In the genomic region with DNA sequence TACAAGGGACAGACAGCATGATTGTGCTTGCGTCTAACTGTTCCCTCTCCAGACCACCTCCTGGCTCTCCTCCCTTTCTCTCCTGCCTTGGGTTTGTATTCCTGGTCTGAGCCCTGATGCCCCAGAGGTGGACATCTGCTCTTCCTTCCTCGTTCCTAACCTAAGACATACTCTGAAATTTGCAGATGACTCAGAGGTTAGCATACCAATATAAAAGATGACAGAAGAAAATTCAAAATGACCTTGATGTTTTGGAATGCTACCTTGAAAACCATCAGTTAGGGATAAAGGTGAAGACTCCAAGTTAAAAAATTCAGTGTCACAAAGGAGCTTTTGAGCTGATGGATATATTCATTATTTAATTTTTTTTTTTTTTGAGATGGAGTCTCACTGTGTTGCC, we compare ENCODE assay signal across 24 cellular contexts. TPM values are rescaled to one million over a fixed set of nuclear protein-coding genes. Genes with fewer than 3 reads are reported as not detected.
A peak's percentile ranks its signal among the peaks of the same experiment; 100 is the strongest.
DNase-seq lines count a peak whose midpoint lies in the region; ATAC-seq and TF ChIP-seq lines count a peak whose summit lies in the region.
"Had no signal": no experiment of that assay in that cellular context is flagged by ENCODE, and none has a peak within 500 bp of the region (broad histone marks: within the 10 kb centered on the region; RNA-seq: fewer than 3 reads in every experiment).

No MANE protein-coding gene starts in this region.

- no peak overlapping the region for H3K14ac ChIP-seq in neuronal stem cell (ENCODE audit: low read length)

- H3K4ac ChIP-seq in neuronal stem cell (ENCODE audit: low read length) = no peak overlapping the region

- dilution Hi-C loops in mammary epithelial cell (cut with HindIII; ENCODE audit: low sequenced_read_pairs) = no loop called here

- no peaks in the 10 kb centered on the region for H4K20me1 ChIP-seq in mammary epithelial cell (ENCODE audit: insufficient read depth, low read length)
- H4K20me1 ChIP-seq: BLaER1 treated with 17β-estradiol and CSF1 and Interleukin-3, amounts not matched to agents 10 nM and 100 nM had no signal

- DNase-seq in heart left ventricle = no peak
- no peak for DNase-seq in cardiac septum (ENCODE audit: low spot score)
- no peak for DNase-seq in mammary epithelial cell
- DNase-seq in neuronal stem cell (ENCODE audit: low spot score) = no peak
- DNase-seq in Ammon's horn (ENCODE audit: low spot score) = no peak
- no peak for DNase-seq in tibial nerve (ENCODE audit: low spot score in 2 of 2)
- DNase-seq: CD4-positive, alpha-beta T cell; COR-L47; GF-D8; H7; NCI-H1092; NCI-H1417 treated with DMSO at 0.1 percent for 48 hours; NCI-H1694 treated with DMSO at 0.1 percent for 48 hours; NCI-H2081; NCI-H2227 treated with DMSO at 0.1 percent for 48 hours; NCI-H69; SJCRH30 had no signal

- in situ Hi-C loops in mammary epithelial cell (cut with MboI; ENCODE audit: low sequenced_read_pairs in 2 of 2) = no loop called here

- H3K4me1 ChIP-seq in heart left ventricle (peaks cover 0 to 55% (median 15%) of the 10 kb centered on the region in 12 donors), mammary epithelial cell (ENCODE audit: insufficient read depth, low read length) (peaks cover 17% of the 10 kb centered on the region), neuronal stem cell (ENCODE audit: control insufficient read depth in 2 of 2, insufficient read depth in 1 of 2, low read depth in 1 of 2, low read length in 2 of 2) (no peaks in the 10 kb centered on the region), tibial nerve (peaks cover 0 to 19% (median 4%) of the 10 kb centered on the region in 4 donors)
- H3K4me1 ChIP-seq: BLaER1 treated with 17β-estradiol and CSF1 and Interleukin-3, amounts not matched to agents 10 nM and 100 nM had no signal

- no peaks in the 10 kb centered on the region for H3K9me3 ChIP-seq in heart left ventricle
- no peaks in the 10 kb centered on the region for H3K9me3 ChIP-seq in mammary epithelial cell (replicated peaks; ENCODE audit: insufficient read depth, low read length)
- H3K9me3 ChIP-seq in neuronal stem cell (replicated peaks in 1 of 2; ENCODE audit: control insufficient read depth in 2 of 2, insufficient read depth in 1 of 2, low read depth in 1 of 2, low read length in 2 of 2) = no peaks in the 10 kb centered on the region
- no peaks in the 10 kb centered on the region for H3K9me3 ChIP-seq in tibial nerve
- H3K9me3 ChIP-seq: BLaER1 treated with 17β-estradiol and CSF1 and Interleukin-3, amounts not matched to agents 10 nM and 100 nM; SJCRH30 had no signal

- no peak overlapping the region for H3K23ac ChIP-seq in neuronal stem cell (ENCODE audit: low read depth, low read length, poor library complexity)

- H2AFZ ChIP-seq in mammary epithelial cell (ENCODE audit: low read depth, low read length) (peak overlapping the region; percentile 48), neuronal stem cell (ENCODE audit: low read length) (no peak overlapping the region)

- no peak overlapping the region for H3K18ac ChIP-seq in neuronal stem cell (ENCODE audit: low read length)

- H3K79me1 ChIP-seq in neuronal stem cell (ENCODE audit: low read depth, low read length) = no peaks in the 10 kb centered on the region

- no peak for TF ChIP-seq EP300 in tibial nerve (IDR thresholded peaks at IDR 0.05)

- TF ChIP-seq POLR2A in heart left ventricle (IDR thresholded peaks at IDR 0.05) (no peak), tibial nerve (IDR thresholded peaks at IDR 0.05) (no peak)

- no peak overlapping the region for H2BK12ac ChIP-seq in neuronal stem cell (ENCODE audit: low read length)

- H3K4me3 ChIP-seq in heart left ventricle (no peak overlapping the region), mammary epithelial cell (replicated peaks in 1 of 3; ENCODE audit: insufficient read depth in 1 of 3, low read depth in 2 of 3, low read length in 3 of 3) (no peak overlapping the region), neuronal stem cell (ENCODE audit: low read length in 2 of 2) (no peak overlapping the region), tibial nerve (no peak overlapping the region)
- H3K4me3 ChIP-seq: BLaER1 treated with 17β-estradiol and CSF1 and Interleukin-3, amounts not matched to agents 10 nM and 100 nM; SJCRH30 had no signal

- ATAC-seq in heart left ventricle = peak in 3 of 4 donors; percentile 24 to 41 (median 34)
- no peak for ATAC-seq in HG02973 (IDR thresholded peaks at IDR 0.05; ENCODE audit: unreplicated experiment)
- ATAC-seq: Panc1, SK-N-SH treated with all-trans-retinoic acid at 6 μM for 48 hours had no signal

- no peak overlapping the region for H2BK5ac ChIP-seq in neuronal stem cell (ENCODE audit: low read length)

- CTCF ChIA-PET in mammary epithelial cell (lab: Charles Lee; ENCODE audit: low non-redundant PET) = no interaction called here

- H4K91ac ChIP-seq in neuronal stem cell (ENCODE audit: low read depth, low read length, poor library complexity) = no peak overlapping the region

- H4K8ac ChIP-seq in neuronal stem cell (ENCODE audit: low read depth, low read length) = no peak overlapping the region

- BruUV-seq in mammary epithelial cell (replicated peaks; lab: Mats Ljungman, UMichigan) = no TSS peak

- no peaks in the 10 kb centered on the region for H3K79me2 ChIP-seq in mammary epithelial cell (ENCODE audit: insufficient read depth, low read length)

- H3K27ac ChIP-seq in heart left ventricle (peak overlapping the region in 3 of 12 donors; percentile 13 to 41 (median 24)), mammary epithelial cell (ENCODE audit: insufficient read depth, low read depth, low read length) (no peak overlapping the region), neuronal stem cell (replicated peaks; ENCODE audit: low read length) (no peak overlapping the region), tibial nerve (no peak overlapping the region)
- H3K27ac ChIP-seq: BLaER1 treated with 17β-estradiol and CSF1 and Interleukin-3, amounts not matched to agents 10 nM and 100 nM; SJCRH30 had no signal

- intact Hi-C loops in heart left ventricle (cut with DNase I) = no loop called here
- intact Hi-C loops in cardiac septum (cut with DNase I) = no loop called here
- intact Hi-C loops in mammary epithelial cell (cut with micrococcal nuclease) = no loop called here

- H2BK15ac ChIP-seq in neuronal stem cell (ENCODE audit: low read length) = no peak overlapping the region

- H3K27me3 ChIP-seq in heart left ventricle = no peaks in the 10 kb centered on the region
- H3K27me3 ChIP-seq in mammary epithelial cell (ENCODE audit: insufficient read depth, low read length) = no peaks in the 10 kb centered on the region
- H3K27me3 ChIP-seq in neuronal stem cell (ENCODE audit: control insufficient read depth in 3 of 3, insufficient read depth in 3 of 3, low read depth in 1 of 3, low read length in 3 of 3) = no peaks in the 10 kb centered on the region
- no peaks in the 10 kb centered on the region for H3K27me3 ChIP-seq in tibial nerve
- H3K27me3 ChIP-seq: BLaER1 treated with 17β-estradiol and CSF1 and Interleukin-3, amounts not matched to agents 10 nM and 100 nM; SJCRH30 had no signal

- peaks cover 0 to 14% (median 3%) of the 10 kb centered on the region in 9 donors for H3K36me3 ChIP-seq in heart left ventricle
- no peaks in the 10 kb centered on the region for H3K36me3 ChIP-seq in mammary epithelial cell (ENCODE audit: insufficient read depth, low read length)
- no peaks in the 10 kb centered on the region for H3K36me3 ChIP-seq in neuronal stem cell (replicated peaks in 1 of 2; ENCODE audit: control insufficient read depth in 2 of 2, insufficient read depth in 2 of 2, low read length in 2 of 2)
- H3K36me3 ChIP-seq in tibial nerve = no peaks in the 10 kb centered on the region
- H3K36me3 ChIP-seq: BLaER1 treated with 17β-estradiol and CSF1 and Interleukin-3, amounts not matched to agents 10 nM and 100 nM; SJCRH30 had no signal

- H3K9ac ChIP-seq in mammary epithelial cell (ENCODE audit: insufficient read depth, low read length) (no peak overlapping the region), neuronal stem cell (ENCODE audit: low read depth, low read length, poor library complexity) (peak overlapping the region; percentile 30)
- H3K9ac ChIP-seq: BLaER1 treated with 17β-estradiol and CSF1 and Interleukin-3, amounts not matched to agents 10 nM and 100 nM had no signal

- no peak overlapping the region for H2BK120ac ChIP-seq in neuronal stem cell (ENCODE audit: low read depth, low read length)

- WGBS in heart left ventricle, 4 donors = 49 to 59% (median 52%) methylated on average over 2 of the region's 2 CpGs
- WGBS in mammary epithelial cell (ENCODE audit: low coverage, missing lambda C conversion rate) = 9% methylated on average over 1 of the region's 2 CpGs
- no CpG with 5 or more reads among the region's 2 CpGs for WGBS in neuronal stem cell (ENCODE audit: extremely low coverage in 2 of 2, insufficient read length in 2 of 2, insufficient replicate concordance in 1 of 2), 2 donors
- WGBS in tibial nerve, 2 donors = 82 to 92% methylated on average over 2 of the region's 2 CpGs

- no peak overlapping the region for H2AK5ac ChIP-seq in neuronal stem cell (ENCODE audit: low read depth, low read length)

- no peak overlapping the region for H3K4me2 ChIP-seq in mammary epithelial cell (ENCODE audit: insufficient read depth, low read depth, low read length)
- no peak overlapping the region for H3K4me2 ChIP-seq in neuronal stem cell (ENCODE audit: insufficient read depth, low read length, poor library complexity, severe bottlenecking)
- H3K4me2 ChIP-seq: BLaER1 treated with 17β-estradiol and CSF1 and Interleukin-3, amounts not matched to agents 10 nM and 100 nM had no signal

- TF ChIP-seq CTCF in heart left ventricle (IDR thresholded peaks at IDR 0.05) = no peak
- no peak for TF ChIP-seq CTCF in mammary epithelial cell (conservative IDR thresholded peaks at IDR 0.05 in 1 of 2, IDR thresholded peaks at IDR 0.05 in 1 of 2; ENCODE audit: extremely low read depth in 1 of 2, insufficient read depth in 1 of 2, low read depth in 1 of 2, low read length in 2 of 2)
- no peak for TF ChIP-seq CTCF in tibial nerve (IDR thresholded peaks at IDR 0.05)

RNA-seq across cellular contexts. Expression of a gene that starts 12.9 kb away (rescaled TPM):
- total RNA-seq in heart left ventricle = 100 to 1,000 TPM; 132 to 658 (median 404) TPM
- 100 to 1,000 TPM; 133 to 157 TPM for polyA plus RNA-seq in heart left ventricle
- total RNA-seq in cardiac septum = 295 TPM
- total RNA-seq in mammary epithelial cell = under 1 TPM in 1 of 2 donors, not detected in 1; 0.33 TPM
- not detected for polyA plus RNA-seq in mammary epithelial cell
- polyA minus RNA-seq in mammary epithelial cell = not detected
- polyA plus RNA-seq in neuronal stem cell (2013, experiment 1 of 2) = 0.01 TPM
- 0.03 TPM for polyA plus RNA-seq in neuronal stem cell (2013, experiment 2 of 2)
- 1 to 10 TPM in 1 of 4 donors, under 1 TPM in 1, not detected in 2; 0.21 to 3.3 TPM for total RNA-seq in tibial nerve
- total RNA-seq: CD4-positive, alpha-beta T cell; HT-29; NCI-H460 had no signal
- polyA plus RNA-seq: AG04450 had no signal

RNA-seq across cellular contexts. Expression of a gene that starts 25.0 kb away (rescaled TPM):
- total RNA-seq in heart left ventricle (10 to 100 TPM; 19.4 to 25.1 (median 21.7) TPM), cardiac septum (25.2 TPM), mammary epithelial cell (10 to 100 TPM; 12.7 to 24.5 TPM), tibial nerve (10 to 100 TPM; 29.4 to 39.3 (median 32.2) TPM)
- polyA plus RNA-seq in heart left ventricle (10 to 100 TPM; 18.7 to 19.8 TPM), mammary epithelial cell (11.5 TPM)
- polyA minus RNA-seq in mammary epithelial cell = 0.31 TPM
- polyA plus RNA-seq in neuronal stem cell (2013, experiment 1 of 2) = 24.2 TPM
- 25.1 TPM for polyA plus RNA-seq in neuronal stem cell (2013, experiment 2 of 2)

RNA-seq across cellular contexts. Expression of a gene that starts 47.3 kb away (rescaled TPM):
- not detected for total RNA-seq in heart left ventricle
- polyA plus RNA-seq in heart left ventricle = 1 to 10 TPM in 1 of 2 donors, under 1 TPM in 1; 0.99 to 1.2 TPM
- total RNA-seq in cardiac septum = not detected
- total RNA-seq in mammary epithelial cell = not detected
- not detected for polyA plus RNA-seq in mammary epithelial cell
- polyA minus RNA-seq in mammary epithelial cell = not detected
- polyA plus RNA-seq in neuronal stem cell (2013, experiment 1 of 2) = 0.17 TPM
- 0.35 TPM for polyA plus RNA-seq in neuronal stem cell (2013, experiment 2 of 2)
- not detected for total RNA-seq in tibial nerve
- total RNA-seq: CD4-positive, alpha-beta T cell; H7; HT-29; NCI-H460 had no signal
- polyA plus RNA-seq: AG04450 had no signal

Comparison
In these comparisons a context has a peak if more than half of its experiments do, and no peak if none do; other contexts are left out.
1. RNA of a gene that starts 12.9 kb away (total RNA-seq): 132 to 658 TPM in heart left ventricle and 295 TPM in cardiac septum (single experiment); 0.33 TPM in mammary epithelial cell and 0.21 to 3.3 TPM in tibial nerve; every median in the first group is over 10 times any median in the second.